9 cellular contexts compared by ENCODE assay signal in genomic region chrX:14028473-14028872, GRCh38. TPM values are rescaled to one million over a fixed set of nuclear protein-coding genes. Genes with fewer than 3 reads are reported as not detected.
DNase-seq lines count a peak whose midpoint lies in the region; ATAC-seq and TF ChIP-seq lines count a peak whose summit lies in the region.
"Had no signal": no experiment of that assay in that cellular context is flagged by ENCODE, and none has a peak within 500 bp of the region (broad histone marks: within the 10 kb centered on the region; RNA-seq: fewer than 3 reads in every experiment).

No MANE protein-coding gene starts in this region.

- H3K9me3 Mint-ChIP-seq in activated T-cell treated with anti-CD3 and anti-CD28 coated beads, Interleukin-2, amount 50 U/mL, for 24 hours: no peaks in the 10 kb centered on the region

- no peak for ATAC-seq in gastroesophageal sphincter
- no peak for ATAC-seq in HG02870 (IDR thresholded peaks at IDR 0.05; ENCODE audit: unreplicated experiment)

- H3K4me1 ChIP-seq in gastroesophageal sphincter (peaks cover 0 to 35% (median 0%) of the 10 kb centered on the region in 3 donors), suprapubic skin (peaks cover 22% of the 10 kb centered on the region)

- H3K36me3 ChIP-seq in WERI-Rb-1 (no peaks in the 10 kb centered on the region), gastroesophageal sphincter (no peaks in the 10 kb centered on the region), suprapubic skin (no peaks in the 10 kb centered on the region)

- TF ChIP-seq EP300 in gastroesophageal sphincter (IDR thresholded peaks at IDR 0.05) (no peak), suprapubic skin (IDR thresholded peaks at IDR 0.05) (no peak)

- peak overlapping the region; percentile 95 for H3K27ac Mint-ChIP-seq in activated T-cell treated with anti-CD3 and anti-CD28 coated beads, Interleukin-2, amount 50 U/mL, for 24 hours

- H3K27ac ChIP-seq in WERI-Rb-1 (peak overlapping the region; percentile 84), gastroesophageal sphincter (peak overlapping the region in 3 of 4 donors; percentile 83 to 88 (median 88)), suprapubic skin (peak overlapping the region; percentile 88)

- 43 to 53% methylated on average over 3 of the region's 3 CpGs for WGBS in gastroesophageal sphincter (ENCODE audit: low coverage in 1 of 2), 2 donors
- 60% methylated on average over 3 of the region's 3 CpGs for WGBS in suprapubic skin

- H3K9me3 ChIP-seq in WERI-Rb-1 (ENCODE audit: severe bottlenecking) (no peaks in the 10 kb centered on the region), gastroesophageal sphincter (no peaks in the 10 kb centered on the region), suprapubic skin (no peaks in the 10 kb centered on the region)

- peaks cover 6% of the 10 kb centered on the region for H3K27me3 Mint-ChIP-seq in activated T-cell treated with anti-CD3 and anti-CD28 coated beads, Interleukin-2, amount 50 U/mL, for 24 hours

- peaks cover 25% of the 10 kb centered on the region for H3K36me3 Mint-ChIP-seq in activated T-cell treated with anti-CD3 and anti-CD28 coated beads, Interleukin-2, amount 50 U/mL, for 24 hours (ENCODE audit: low read depth)

- TF ChIP-seq CTCF in WERI-Rb-1 (IDR thresholded peaks at IDR 0.05; ENCODE audit: low read depth, low read length) (no peak), gastroesophageal sphincter (IDR thresholded peaks at IDR 0.05) (no peak), suprapubic skin (IDR thresholded peaks at IDR 0.05) (no peak)

- H3K27me3 ChIP-seq in WERI-Rb-1 (ENCODE audit: insufficient read depth, low read depth, severe bottlenecking): no peaks in the 10 kb centered on the region
- no peaks in the 10 kb centered on the region for H3K27me3 ChIP-seq in gastroesophageal sphincter
- no peaks in the 10 kb centered on the region for H3K27me3 ChIP-seq in suprapubic skin

- peaks cover 47% of the 10 kb centered on the region for H3K4me1 Mint-ChIP-seq in activated T-cell treated with anti-CD3 and anti-CD28 coated beads, Interleukin-2, amount 50 U/mL, for 24 hours (ENCODE audit: low read depth)

- TF ChIP-seq POLR2A in gastroesophageal sphincter (IDR thresholded peaks at IDR 0.05) (no peak), suprapubic skin (IDR thresholded peaks at IDR 0.05) (no peak)

- H3K4me3 ChIP-seq in WERI-Rb-1 (ENCODE audit: low read depth, low read length): peak overlapping the region; percentile 89
- H3K4me3 ChIP-seq in gastroesophageal sphincter: peak overlapping the region in 1 of 2 donors; percentile 64
- peak overlapping the region; percentile 61 for H3K4me3 ChIP-seq in suprapubic skin

- H3K4me3 Mint-ChIP-seq in activated T-cell treated with anti-CD3 and anti-CD28 coated beads, Interleukin-2, amount 50 U/mL, for 24 hours: peak overlapping the region; percentile 86

- no peak for DNase-seq in activated T-cell treated with anti-CD3 and anti-CD28 coated beads, Interleukin-2, amount 50 U/mL, for 24 hours
- DNase-seq in activated T-cell treated with anti-CD3 and anti-CD28 coated beads for 4 hours (no peak), WERI-Rb-1 (no peak), suprapubic skin (ENCODE audit: low spot score in 2 of 2) (no peak), NCI-H510A (lab: John Stamatoyannopoulos, UW) (no peak), amniotic stem cell (lab: John Stamatoyannopoulos, UW) (no peak)
- DNase-seq: stimulated activated naive CD4-positive, alpha-beta T cell treated with Interleukin-2 at 50 U/mL for 16 hours had no signal

RNA-seq across cellular contexts. Expression of gene GEMIN8, which starts 1.2 kb away (rescaled TPM):
- 10 to 100 TPM; 11.0 to 25.6 (median 20.7) TPM for total RNA-seq in gastroesophageal sphincter
- 10 to 100 TPM; 19.2 to 36.2 (median 22.3) TPM for total RNA-seq in suprapubic skin
